Comparison of ENCODE assay signal across 30 cellular contexts in the genomic region with DNA sequence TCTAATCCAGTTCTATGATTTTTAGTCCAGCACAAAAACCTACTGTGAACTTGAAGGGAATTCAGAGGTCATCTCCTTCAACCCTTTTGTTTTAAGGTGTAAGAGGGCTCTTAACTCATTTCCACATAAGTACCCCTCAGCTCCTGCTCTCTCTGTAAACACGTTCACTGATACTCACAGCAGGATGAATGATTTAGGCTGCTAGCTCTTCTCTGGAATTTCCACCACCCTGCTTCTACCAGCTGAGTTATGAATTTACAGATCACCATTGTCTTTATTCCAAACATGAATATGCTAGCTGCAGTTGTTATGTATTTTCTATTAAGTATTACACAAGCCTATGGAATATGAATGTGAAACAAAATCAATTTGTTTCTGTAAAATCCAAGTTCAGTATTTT.
"Had no signal": no experiment of that assay in that cellular context is flagged by ENCODE, and none has a peak within 500 bp of the region (broad histone marks: within the 10 kb centered on the region; RNA-seq: fewer than 3 reads in every experiment).

No MANE protein-coding gene starts in this region.

- H3K4me3 ChIP-seq: adrenal gland, SK-N-MC had no signal

- H3K4me3 Mint-ChIP-seq: activated CD4-positive, alpha-beta T cell treated with anti-CD3 and anti-CD28 coated beads for 36 hours; activated CD8-positive, alpha-beta T cell treated with anti-CD3 and anti-CD28 coated beads for 36 hours; activated naive CD8-positive, alpha-beta T cell treated with anti-CD3 and anti-CD28 coated beads, Interleukin-2, amount 10 ng/mL, durations not matched to agents 7 days and 5 days; activated T-cell treated with anti-CD3 and anti-CD28 coated beads, Interleukin-2, amount 50 U/mL, for 72 hours; IgD-negative memory B cell; T-cell had no signal

- H3K27ac Mint-ChIP-seq: activated CD4-positive, alpha-beta T cell treated with anti-CD3 and anti-CD28 coated beads for 36 hours; activated CD8-positive, alpha-beta T cell treated with anti-CD3 and anti-CD28 coated beads for 36 hours; activated naive CD8-positive, alpha-beta T cell treated with anti-CD3 and anti-CD28 coated beads, Interleukin-2, amount 10 ng/mL, durations not matched to agents 7 days and 5 days; activated T-cell treated with anti-CD3 and anti-CD28 coated beads, Interleukin-2, amount 50 U/mL, for 72 hours; IgD-negative memory B cell; T-cell had no signal

- H3K36me3 ChIP-seq: adrenal gland had no signal

- H3K9me3 ChIP-seq: adrenal gland had no signal

- H3K4me1 Mint-ChIP-seq: activated naive CD8-positive, alpha-beta T cell treated with anti-CD3 and anti-CD28 coated beads, Interleukin-2, amount 10 ng/mL, durations not matched to agents 7 days and 5 days; IgD-negative memory B cell had no signal

- DNase-seq: activated CD4-positive, alpha-beta T cell treated with anti-CD3 and anti-CD28 coated beads for 36 hours; activated CD4-positive, alpha-beta T cell treated with anti-CD3 and anti-CD28 coated beads, Interleukin-2, amount 50 U/mL, for 1 hour; activated CD4-positive, CD25-positive, alpha-beta regulatory T cell; activated CD8-positive, alpha-beta memory T cell treated with anti-CD3 and anti-CD28 coated beads, Interleukin-2, amount 50 U/mL, for 4 hours; activated CD8-positive, alpha-beta T cell treated with anti-CD3 and anti-CD28 coated beads for 36 hours; activated naive CD4-positive, alpha-beta T cell treated with anti-CD3 and anti-CD28 coated beads, Interleukin-2, amount 50 U/mL, for 16 hours; activated naive CD8-positive, alpha-beta T cell treated with anti-CD3 and anti-CD28 coated beads, Interleukin-2, amount 10 ng/mL, durations not matched to agents 7 days and 5 days; activated T-cell treated with anti-CD3 and anti-CD28 coated beads, Interleukin-2, amount 50 U/mL, for 72 hours; adrenal gland; anterior cingulate cortex; central memory CD4-positive, alpha-beta T cell; KG1; NCI-H1092; NCI-H2029; NCI-H2227 treated with DMSO at 0.1 percent for 48 hours; NCI-H446 treated with DMSO at 0.1 percent for 48 hours; NCI-H524 treated with DMSO at 0.1 percent for 48 hours; NCI-H774; NK-92 treated with Interleukin-12 subunit alpha and Interleukin-12 subunit beta, amount 100 ng/mL, for 24 hours; OCI-M1; RPMI8226; T-cell; T-helper 2 cell; T1000 had no signal

- H3K27ac ChIP-seq: adrenal gland, SK-N-MC had no signal

- FAIRE-seq: bronchial epithelial cell, TTC549 had no signal

- H3K36me3 Mint-ChIP-seq: activated naive CD8-positive, alpha-beta T cell treated with anti-CD3 and anti-CD28 coated beads, Interleukin-2, amount 10 ng/mL, durations not matched to agents 7 days and 5 days; IgD-negative memory B cell had no signal

- H3K27me3 ChIP-seq: adrenal gland had no signal

- ATAC-seq: activated CD4-positive, alpha-beta T cell treated with anti-CD3 and anti-CD28 coated beads for 36 hours; activated CD8-positive, alpha-beta T cell treated with anti-CD3 and anti-CD28 coated beads for 36 hours; activated T-cell treated with anti-CD3 and anti-CD28 coated beads, Interleukin-2, amount 50 U/mL, for 72 hours; Panc1; Right ventricle myocardium inferior; T-cell had no signal

- H3K27me3 Mint-ChIP-seq: activated CD4-positive, alpha-beta T cell treated with anti-CD3 and anti-CD28 coated beads for 36 hours; activated CD8-positive, alpha-beta T cell treated with anti-CD3 and anti-CD28 coated beads for 36 hours; activated naive CD8-positive, alpha-beta T cell treated with anti-CD3 and anti-CD28 coated beads, Interleukin-2, amount 10 ng/mL, durations not matched to agents 7 days and 5 days; T-cell had no signal
